ENCODE assay signal across 18 cellular contexts in genomic region chr15:32134777-32135307, GRCh38.
DNase-seq lines count a peak whose midpoint lies in the region; ATAC-seq, FAIRE-seq and TF ChIP-seq lines count a peak whose summit lies in the region.
"Had no signal": no experiment of that assay in that cellular context is flagged by ENCODE, and none has a peak within 500 bp of the region (broad histone marks: within the 10 kb centered on the region; RNA-seq: fewer than 3 reads in every experiment).

No MANE protein-coding gene starts in this region.

- no peaks in the 10 kb centered on the region for H3K4me1 Mint-ChIP-seq in progenitor cell of endocrine pancreas (ENCODE audit: low read depth)

- H3K27ac Mint-ChIP-seq in progenitor cell of endocrine pancreas, result no peak overlapping the region
- H3K27ac Mint-ChIP-seq: CD4-positive, alpha-beta T cell had no signal

- H3K36me3 Mint-ChIP-seq in progenitor cell of endocrine pancreas (ENCODE audit: insufficient read depth), result no peaks in the 10 kb centered on the region

- H3K27me3 Mint-ChIP-seq in progenitor cell of endocrine pancreas, result no peaks in the 10 kb centered on the region

- no peaks in the 10 kb centered on the region for H3K9me3 ChIP-seq in body of pancreas
- no peaks in the 10 kb centered on the region for H3K9me3 ChIP-seq in pancreas
- H3K9me3 ChIP-seq in GM23248 (ENCODE audit: low read depth), result no peaks in the 10 kb centered on the region
- H3K9me3 ChIP-seq: A549, Caco-2, HAP-1 had no signal

- no peaks in the 10 kb centered on the region for H3K79me2 ChIP-seq in GM23248 (ENCODE audit: insufficient read depth)

- no peaks in the 10 kb centered on the region for H3F3A ChIP-seq in GM23248 (ENCODE audit: insufficient read depth)

- no peaks in the 10 kb centered on the region for H3K9me2 ChIP-seq in GM23248 (ENCODE audit: insufficient read depth)

- no peak overlapping the region for H3K4me2 ChIP-seq in GM23248 (ENCODE audit: unreplicated experiment)
- H3K4me2 ChIP-seq: A549 had no signal

- no peak overlapping the region for H3K4me3 Mint-ChIP-seq in progenitor cell of endocrine pancreas (ENCODE audit: low read depth)
- H3K4me3 Mint-ChIP-seq: CD4-positive, alpha-beta T cell had no signal

- no peak for FAIRE-seq in pancreas (lab: Jason Lieb, UNC)
- FAIRE-seq: A549, D721Med had no signal

- H3K36me3 ChIP-seq in body of pancreas (replicated peaks in 1 of 2; ENCODE audit: insufficient read depth in 1 of 2, low read depth in 2 of 2) (no peaks in the 10 kb centered on the region), pancreas (no peaks in the 10 kb centered on the region), GM23248 (ENCODE audit: low read depth) (no peaks in the 10 kb centered on the region)
- H3K36me3 ChIP-seq: HAP-1 had no signal

- TF ChIP-seq CTCF in body of pancreas (IDR thresholded peaks at IDR 0.05), result no peak
- no peak for TF ChIP-seq CTCF in pancreas (IDR thresholded peaks at IDR 0.05)
- TF ChIP-seq CTCF in progenitor cell of endocrine pancreas (IDR thresholded peaks at IDR 0.05; ENCODE audit: unreplicated experiment), result no peak

- ATAC-seq in body of pancreas (peak; percentile 79), pancreas (peak; percentile 78 to 91 (median 88)), GM18873 (IDR thresholded peaks at IDR 0.05; ENCODE audit: low FRiP score, unreplicated experiment) (no peak)
- ATAC-seq: A549 had no signal

- H3K4me1 ChIP-seq in body of pancreas, result peaks cover 32% of the 10 kb centered on the region
- H3K4me1 ChIP-seq in pancreas, result peaks cover 0 to 6% (median 3%) of the 10 kb centered on the region in 3 donors
- no peaks in the 10 kb centered on the region for H3K4me1 ChIP-seq in GM23248 (ENCODE audit: insufficient read depth)
- H3K4me1 ChIP-seq: A549, Caco-2, HAP-1 had no signal

- H3K9me3 Mint-ChIP-seq in progenitor cell of endocrine pancreas (ENCODE audit: low read depth), result peaks cover 5% of the 10 kb centered on the region
- H3K9me3 Mint-ChIP-seq: CD4-positive, alpha-beta T cell had no signal

- H3K9ac ChIP-seq in GM23248, result no peak overlapping the region

- H3K4me3 ChIP-seq in body of pancreas (no peak overlapping the region), pancreas (peak overlapping the region in 1 of 4 donors; percentile 8), GM23248 (no peak overlapping the region)
- H3K4me3 ChIP-seq: A549, HAP-1 had no signal

- DNase-seq in DMS 273 (lab: John Stamatoyannopoulos, UW; ENCODE audit: unreplicated experiment) (peak; percentile 3), DMS 273 treated with DMSO at 0.1 percent for 48 hours (lab: John Stamatoyannopoulos, UW) (no peak), body of pancreas (peak; percentile 41 to 70 (median 54)), pancreas (peak in 3 of 6 donors; percentile 39 to 49 (median 48)), GM23248 (no peak), progenitor cell of endocrine pancreas (ENCODE audit: low spot score, unreplicated experiment) (no peak)
- DNase-seq: AML-193; Caco-2; CD4-positive, alpha-beta T cell; DMS79 treated with DMSO at 0.1 percent for 48 hours; GF-D8 had no signal

- no peak overlapping the region for H2AFZ ChIP-seq in GM23248

- H3K27ac ChIP-seq in body of pancreas (peak overlapping the region in 2 of 4 donors; percentile 28 to 67), pancreas (peak overlapping the region in 1 of 4 donors; percentile 9), GM23248 (no peak overlapping the region)
- H3K27ac ChIP-seq: 22Rv1, A549, C4-2B, HL-60 had no signal

- in situ Hi-C loops in GM23248 (cut with MboI), result loop anchor here (25.0 kb wide), 1 partner anchor 148 kb away; no protein-coding TSS in a partner anchor

- intact Hi-C loops in body of pancreas (cut with DNase I) (no loop called here), pancreas (cut with DNase I) (no loop called here)

- TF ChIP-seq POLR2A in body of pancreas (IDR thresholded peaks at IDR 0.05), result no peak

- 16% methylated on average over 5 of the region's 5 CpGs for WGBS in body of pancreas, 2 donors
- WGBS in pancreas, 2 donors, result 7 to 11% methylated on average over 5 of the region's 5 CpGs
- WGBS in GM23248 (ENCODE audit: low coverage in 1 of 2, low lambda C conversion rate in 2 of 2, missing lambda C conversion rate in 2 of 2), 2 experiments, result 10 to 21% methylated on average over 5 of the region's 5 CpGs

- no peaks in the 10 kb centered on the region for H4K20me1 ChIP-seq in GM23248 (ENCODE audit: insufficient read depth)

- H3K27me3 ChIP-seq in body of pancreas (no peaks in the 10 kb centered on the region), pancreas (no peaks in the 10 kb centered on the region), GM23248 (replicated peaks; ENCODE audit: insufficient read depth) (no peaks in the 10 kb centered on the region)

Comparison
In these comparisons a context has a peak if more than half of its experiments do, and no peak if none do; other contexts are left out.
1. DNase-seq: peak in DMS 273 (single experiment) and body of pancreas (4 of 4); none in DMS 273 treated with DMSO at 0.1 percent for 48 hours (single experiment), GM23248 (single experiment) and progenitor cell of endocrine pancreas (single experiment).